ENCODE assay signal across 9 cellular contexts in genomic region chr12:49671051-49671765, GRCh38. TPM values are rescaled to one million over a fixed set of nuclear protein-coding genes. Genes with fewer than 3 reads are reported as not detected.
A peak's percentile ranks its signal among the peaks of the same experiment; 100 is the strongest.
DNase-seq lines count a peak whose midpoint lies in the region; ATAC-seq and TF ChIP-seq lines count a peak whose summit lies in the region.
"Had no signal": no experiment of that assay in that cellular context is flagged by ENCODE, and none has a peak within 500 bp of the region (broad histone marks: within the 10 kb centered on the region; RNA-seq: fewer than 3 reads in every experiment).

No MANE protein-coding gene starts in this region.

- H3K4me1 ChIP-seq in heart left ventricle: peaks cover 42 to 95% (median 77%) of the 10 kb centered on the region in 12 donors
- peaks cover 3 to 88% (median 72%) of the 10 kb centered on the region in 4 donors for H3K4me1 ChIP-seq in tibial nerve

- ATAC-seq in heart left ventricle (no peak), left cardiac atrium (no peak), GM21515 (IDR thresholded peaks at IDR 0.05; ENCODE audit: unreplicated experiment) (no peak)
- ATAC-seq in natural killer cell treated with Interleukin-12 subunit alpha and Interleukin-12 subunit beta and Interleukin-15 and Interleukin-18, amount 100 ng/mL, for 72 hours: peak; percentile 68 to 69

- H3K27me3 Mint-ChIP-seq in activated naive CD4-positive, alpha-beta T cell treated with anti-CD3 and anti-CD28 coated beads, Interleukin-2, amount 10 ng/mL, durations not matched to agents 7 days and 5 days: no peaks in the 10 kb centered on the region
- no peaks in the 10 kb centered on the region for H3K27me3 Mint-ChIP-seq in natural killer cell treated with Interleukin-12 subunit alpha and Interleukin-12 subunit beta and Interleukin-15 and Interleukin-18, amount 100 ng/mL, for 72 hours

- TF ChIP-seq POLR2A in heart left ventricle (IDR thresholded peaks at IDR 0.05) (no peak), tibial nerve (IDR thresholded peaks at IDR 0.05) (no peak)

- peak overlapping the region; percentile 90 for H3K27ac Mint-ChIP-seq in activated naive CD4-positive, alpha-beta T cell treated with anti-CD3 and anti-CD28 coated beads, Interleukin-2, amount 10 ng/mL, durations not matched to agents 7 days and 5 days
- peak overlapping the region; percentile 89 to 98 for H3K27ac Mint-ChIP-seq in natural killer cell treated with Interleukin-12 subunit alpha and Interleukin-12 subunit beta and Interleukin-15 and Interleukin-18, amount 100 ng/mL, for 72 hours

- no peak for TF ChIP-seq EP300 in tibial nerve (IDR thresholded peaks at IDR 0.05)

- H3K27me3 ChIP-seq in heart left ventricle (no peaks in the 10 kb centered on the region), tibial nerve (no peaks in the 10 kb centered on the region)
- H3K27me3 ChIP-seq: SJSA1 had no signal

- H3K4me1 Mint-ChIP-seq in activated naive CD4-positive, alpha-beta T cell treated with anti-CD3 and anti-CD28 coated beads, Interleukin-2, amount 10 ng/mL, durations not matched to agents 7 days and 5 days: peaks cover 86% of the 10 kb centered on the region
- peaks cover 89 to 96% of the 10 kb centered on the region in 2 donors for H3K4me1 Mint-ChIP-seq in natural killer cell treated with Interleukin-12 subunit alpha and Interleukin-12 subunit beta and Interleukin-15 and Interleukin-18, amount 100 ng/mL, for 72 hours (ENCODE audit: low read depth in 2 of 2)

- intact Hi-C loops in heart left ventricle (cut with DNase I) (loop anchor here in 3 of 10 donors (5.0 kb wide), 1 partner anchor 36 kb away; the partner anchor contains the start of gene FMNL3 (in 3 of the 3)), left cardiac atrium (cut with DNase I) (no loop called here)

- H3K4me3 Mint-ChIP-seq in activated naive CD4-positive, alpha-beta T cell treated with anti-CD3 and anti-CD28 coated beads, Interleukin-2, amount 10 ng/mL, durations not matched to agents 7 days and 5 days: peak overlapping the region; percentile 15
- peak overlapping the region; percentile 60 for H3K4me3 Mint-ChIP-seq in natural killer cell treated with Interleukin-12 subunit alpha and Interleukin-12 subunit beta and Interleukin-15 and Interleukin-18, amount 100 ng/mL, for 72 hours

- H3K9me3 ChIP-seq in heart left ventricle (no peaks in the 10 kb centered on the region), tibial nerve (no peaks in the 10 kb centered on the region)
- H3K9me3 ChIP-seq: SJSA1 had no signal

- 35 to 51% (median 42%) methylated on average over 4 to 5 of the region's 5 CpGs for WGBS in heart left ventricle, 4 donors
- WGBS in tibial nerve, 2 donors: 52 to 57% methylated on average over 5 of the region's 5 CpGs

- DNase-seq in heart left ventricle (peak in 1 of 5 donors; percentile 59), left cardiac atrium (no peak), tibial nerve (ENCODE audit: low spot score in 2 of 2) (peak in 1 of 2 donors; percentile 26), hepatic stellate cell (ENCODE audit: low spot score) (no peak), COLO829 (ENCODE audit: low spot score) (no peak)
- peak; percentile 72 for DNase-seq in activated naive CD4-positive, alpha-beta T cell treated with anti-CD3 and anti-CD28 coated beads, Interleukin-2, amount 10 ng/mL, durations not matched to agents 7 days and 5 days
- peak; percentile 70 for DNase-seq in natural killer cell treated with Interleukin-12 subunit alpha and Interleukin-12 subunit beta and Interleukin-15 and Interleukin-18, amount 100 ng/mL, for 72 hours (ENCODE audit: low spot score)

- CTCF ChIA-PET in activated naive CD4-positive, alpha-beta T cell treated with anti-CD3 and anti-CD28 coated beads, Interleukin-2, amount 10 ng/mL, durations not matched to agents 7 days and 5 days (lab: Charles Lee): interaction anchor here (0.8 to 3.4 kb wide), 6 partner anchors 10 to 71 kb away, joined by 3 to 12 read pairs (median 5); partner anchors contain the start of gene TMBIM6

- peaks cover 16% of the 10 kb centered on the region for H3K36me3 Mint-ChIP-seq in activated naive CD4-positive, alpha-beta T cell treated with anti-CD3 and anti-CD28 coated beads, Interleukin-2, amount 10 ng/mL, durations not matched to agents 7 days and 5 days
- H3K36me3 Mint-ChIP-seq in natural killer cell treated with Interleukin-12 subunit alpha and Interleukin-12 subunit beta and Interleukin-15 and Interleukin-18, amount 100 ng/mL, for 72 hours: peaks cover 1% of the 10 kb centered on the region

- H3K4me3 ChIP-seq in heart left ventricle: peak overlapping the region in 1 of 12 donors; percentile 1
- no peak overlapping the region for H3K4me3 ChIP-seq in tibial nerve
- H3K4me3 ChIP-seq: SJSA1 had no signal

- TF ChIP-seq CTCF in heart left ventricle (IDR thresholded peaks at IDR 0.05) (no peak), tibial nerve (IDR thresholded peaks at IDR 0.05) (no peak)

- H3K27ac ChIP-seq in heart left ventricle: peak overlapping the region; percentile 84 to 99 (median 92)
- peak overlapping the region; percentile 89 to 98 (median 97) for H3K27ac ChIP-seq in tibial nerve
- H3K27ac ChIP-seq: SJSA1 had no signal

- no peaks in the 10 kb centered on the region for H3K9me3 Mint-ChIP-seq in activated naive CD4-positive, alpha-beta T cell treated with anti-CD3 and anti-CD28 coated beads, Interleukin-2, amount 10 ng/mL, durations not matched to agents 7 days and 5 days
- H3K9me3 Mint-ChIP-seq in natural killer cell treated with Interleukin-12 subunit alpha and Interleukin-12 subunit beta and Interleukin-15 and Interleukin-18, amount 100 ng/mL, for 72 hours: no peaks in the 10 kb centered on the region

- H3K36me3 ChIP-seq in heart left ventricle (peaks cover 0 to 3% (median 0%) of the 10 kb centered on the region in 9 donors), tibial nerve (no peaks in the 10 kb centered on the region)
- H3K36me3 ChIP-seq: SJSA1 had no signal

RNA-seq across cellular contexts. Expression of gene FMNL3, which starts 36.0 kb away (rescaled TPM):
- total RNA-seq in heart left ventricle (10 to 100 TPM in 7 of 9 donors, 1 to 10 TPM in 2; 8.7 to 33.9 (median 14.3) TPM), left cardiac atrium (10 to 100 TPM; 12.2 to 21.2 TPM), tibial nerve (10 to 100 TPM; 48.3 to 64.2 (median 58.9) TPM)
- 1 to 10 TPM; 5.9 to 7.8 TPM for polyA plus RNA-seq in heart left ventricle
- total RNA-seq in natural killer cell treated with Interleukin-12 subunit alpha and Interleukin-12 subunit beta and Interleukin-15 and Interleukin-18, amount 100 ng/mL, for 72 hours: 100 to 1,000 TPM in 1 of 2 donors, 10 to 100 TPM in 1; 86.9 to 123 TPM

RNA-seq across cellular contexts. Expression of gene PRPF40B, which starts 47.8 kb away (rescaled TPM):
- total RNA-seq in heart left ventricle: 10 to 100 TPM; 12.7 to 25.5 (median 20.9) TPM
- 10 to 100 TPM; 12.0 to 21.1 TPM for polyA plus RNA-seq in heart left ventricle
- total RNA-seq in left cardiac atrium: 10 to 100 TPM; 14.3 to 21.1 TPM
- 10 to 100 TPM in 1 of 2 donors, 1 to 10 TPM in 1; 6.2 to 12.4 TPM for total RNA-seq in natural killer cell treated with Interleukin-12 subunit alpha and Interleukin-12 subunit beta and Interleukin-15 and Interleukin-18, amount 100 ng/mL, for 72 hours
- total RNA-seq in tibial nerve: 10 to 100 TPM; 18.1 to 36.0 (median 21.4) TPM

Comparison
In these comparisons a context has a peak if more than half of its experiments do, and no peak if none do; other contexts are left out.
1. ATAC-seq: peak in natural killer cell treated with Interleukin-12 subunit alpha and Interleukin-12 subunit beta and Interleukin-15 and Interleukin-18, amount 100 ng/mL, for 72 hours (2 of 2); none in heart left ventricle (0 of 4), left cardiac atrium (0 of 2) and GM21515 (single experiment).
2. DNase-seq: peak in activated naive CD4-positive, alpha-beta T cell treated with anti-CD3 and anti-CD28 coated beads, Interleukin-2, amount 10 ng/mL, durations not matched to agents 7 days and 5 days (single experiment) and natural killer cell treated with Interleukin-12 subunit alpha and Interleukin-12 subunit beta and Interleukin-15 and Interleukin-18, amount 100 ng/mL, for 72 hours (single experiment); none in left cardiac atrium (single experiment), hepatic stellate cell (single experiment) and COLO829 (single experiment).